Comparison of ENCODE assay signal across 17 cellular contexts in genomic region chr20:50215101-50215500, GRCh38. TPM values are rescaled to one million over a fixed set of nuclear protein-coding genes. Genes with fewer than 3 reads are reported as not detected.
A peak's percentile ranks its signal among the peaks of the same experiment; 100 is the strongest.
DNase-seq lines count a peak whose midpoint lies in the region; TF ChIP-seq lines count a peak whose summit lies in the region.
"Had no signal": no experiment of that assay in that cellular context is flagged by ENCODE, and none has a peak within 500 bp of the region (broad histone marks: within the 10 kb centered on the region; RNA-seq: fewer than 3 reads in every experiment).

No MANE protein-coding gene starts in this region.

- no peak for TF ChIP-seq POLR2A in uterus (IDR thresholded peaks at IDR 0.05)

- intact Hi-C loops in dendritic cell treated with granulocyte-macrophage colony-stimulating factor and Interleukin-4, amounts not matched to agents 40 ng/mL and 50 ng/mL, for 4 days (cut with micrococcal nuclease), result no loop called here
- intact Hi-C loops in uterus (cut with DNase I; ENCODE audit: low total_unique reads), result no loop called here

- no peak overlapping the region for H3K4me3 ChIP-seq in BLaER1
- H3K4me3 ChIP-seq in neural progenitor cell, result no peak overlapping the region
- H3K4me3 ChIP-seq in uterus, result no peak overlapping the region
- H3K4me3 ChIP-seq: vagina had no signal

- no peak for TF ChIP-seq CTCF in HFFc6 (IDR thresholded peaks at IDR 0.05)
- no peak for TF ChIP-seq CTCF in neural progenitor cell (IDR thresholded peaks at IDR 0.05)
- no peak for TF ChIP-seq CTCF in uterus (IDR thresholded peaks at IDR 0.05)

- no peaks in the 10 kb centered on the region for H4K20me1 ChIP-seq in BLaER1
- no peaks in the 10 kb centered on the region for H4K20me1 ChIP-seq in neural progenitor cell (ENCODE audit: low read depth)

- no peaks in the 10 kb centered on the region for H3F3A ChIP-seq in neural progenitor cell (ENCODE audit: low read depth)

- H3K27ac Mint-ChIP-seq in HFFc6 (no peak overlapping the region), neural progenitor cell (peak overlapping the region; percentile 77)
- peak overlapping the region; percentile 56 for H3K27ac Mint-ChIP-seq in dendritic cell treated with granulocyte-macrophage colony-stimulating factor and Interleukin-4, amounts not matched to agents 40 ng/mL and 50 ng/mL, for 4 days
- H3K27ac Mint-ChIP-seq: activated T-helper 17 cell treated with anti-CD3 and anti-CD28 coated beads, Interleukin-2, amount 50 U/mL, for 72 hours; B cell had no signal

- peaks cover 5% of the 10 kb centered on the region; the same call in 1 of the 2 replicates for H3K36me3 Mint-ChIP-seq in HFFc6 (ENCODE audit: low read depth)
- no peaks in the 10 kb centered on the region for H3K36me3 Mint-ChIP-seq in dendritic cell treated with granulocyte-macrophage colony-stimulating factor and Interleukin-4, amounts not matched to agents 40 ng/mL and 50 ng/mL, for 4 days (ENCODE audit: low read depth)
- no peaks in the 10 kb centered on the region for H3K36me3 Mint-ChIP-seq in neural progenitor cell

- peaks cover 10% of the 10 kb centered on the region for H3K27me3 Mint-ChIP-seq in HFFc6 (ENCODE audit: insufficient read depth)
- H3K27me3 Mint-ChIP-seq in dendritic cell treated with granulocyte-macrophage colony-stimulating factor and Interleukin-4, amounts not matched to agents 40 ng/mL and 50 ng/mL, for 4 days, result peaks cover 3% of the 10 kb centered on the region
- H3K27me3 Mint-ChIP-seq in neural progenitor cell (ENCODE audit: insufficient read depth, low read depth), result peaks cover 9% of the 10 kb centered on the region

- H3K9me3 Mint-ChIP-seq in HFFc6, result no peaks in the 10 kb centered on the region
- peaks cover 6% of the 10 kb centered on the region for H3K9me3 Mint-ChIP-seq in dendritic cell treated with granulocyte-macrophage colony-stimulating factor and Interleukin-4, amounts not matched to agents 40 ng/mL and 50 ng/mL, for 4 days
- H3K9me3 Mint-ChIP-seq in neural progenitor cell, result no peaks in the 10 kb centered on the region
- H3K9me3 Mint-ChIP-seq: activated T-helper 17 cell treated with anti-CD3 and anti-CD28 coated beads, Interleukin-2, amount 50 U/mL, for 72 hours had no signal

- no peaks in the 10 kb centered on the region for H3K36me3 ChIP-seq in BLaER1
- no peaks in the 10 kb centered on the region for H3K36me3 ChIP-seq in neural progenitor cell
- no peaks in the 10 kb centered on the region for H3K36me3 ChIP-seq in uterus
- H3K36me3 ChIP-seq: vagina had no signal

- H3K9ac ChIP-seq in BLaER1, result no peak overlapping the region
- H3K9ac ChIP-seq in neural progenitor cell, result no peak overlapping the region

- no peak overlapping the region for H2AFZ ChIP-seq in neural progenitor cell (replicated peaks)

- H3K4me1 ChIP-seq in BLaER1, result peaks cover 52% of the 10 kb centered on the region
- H3K4me1 ChIP-seq in neural progenitor cell, result peaks cover 17% of the 10 kb centered on the region
- H3K4me1 ChIP-seq in uterus, result no peaks in the 10 kb centered on the region

- H3K4me2 ChIP-seq in BLaER1 (0 out of 2 replicates have a peak overlapping the region, but pooled peaks have one; percentile 26), neural progenitor cell (no peak overlapping the region)

- H3K4me3 Mint-ChIP-seq in HFFc6 (no peak overlapping the region), neural progenitor cell (no peak overlapping the region)
- H3K4me3 Mint-ChIP-seq in dendritic cell treated with granulocyte-macrophage colony-stimulating factor and Interleukin-4, amounts not matched to agents 40 ng/mL and 50 ng/mL, for 4 days, result no peak overlapping the region
- H3K4me3 Mint-ChIP-seq: activated T-helper 17 cell treated with anti-CD3 and anti-CD28 coated beads, Interleukin-2, amount 50 U/mL, for 72 hours; B cell had no signal

- H3K79me2 ChIP-seq in neural progenitor cell (ENCODE audit: low read depth), result no peaks in the 10 kb centered on the region

- peaks cover 4% of the 10 kb centered on the region; the same call in 1 of the 2 replicates for H3K9me3 ChIP-seq in BLaER1
- H3K9me3 ChIP-seq in neural progenitor cell (ENCODE audit: low read depth), result no peaks in the 10 kb centered on the region
- H3K9me3 ChIP-seq in uterus, result no peaks in the 10 kb centered on the region
- H3K9me3 ChIP-seq: vagina had no signal

- no peaks in the 10 kb centered on the region for H3K27me3 ChIP-seq in BLaER1
- H3K27me3 ChIP-seq in neural progenitor cell, result no peaks in the 10 kb centered on the region
- H3K27me3 ChIP-seq in uterus, result no peaks in the 10 kb centered on the region
- H3K27me3 ChIP-seq: vagina had no signal

- DNase-seq in HFFc6 (peak; percentile 58), neural progenitor cell (ENCODE audit: low spot score) (no peak), NCI-H748 (lab: John Stamatoyannopoulos, UW; ENCODE audit: unreplicated experiment) (no peak), SW 1271 (lab: John Stamatoyannopoulos, UW) (no peak), uterus (no peak)
- DNase-seq in activated CD8-positive, alpha-beta memory T cell treated with anti-CD3 and anti-CD28 coated beads, Interleukin-2, amount 50 U/mL, for 4 hours, result no peak
- DNase-seq: activated CD8-positive, alpha-beta memory T cell treated with anti-CD3 and anti-CD28 coated beads for 24 hours; DMS 273 treated with DMSO at 0.1 percent for 48 hours; left colon; NCI-H1694; NCI-H510A treated with DMSO at 0.1 percent for 48 hours; stimulated activated naive CD8-positive, alpha-beta T cell treated with anti-CD3 and anti-CD28 coated beads, Interleukin-15, Interleukin-2, amounts not matched to agents 100 U/mL and 50 U/mL, for 24 hours had no signal

- H3K27ac ChIP-seq in BLaER1 (no peak overlapping the region), neural progenitor cell (no peak overlapping the region), uterus (no peak overlapping the region)
- H3K27ac ChIP-seq: vagina had no signal

- H3K4me1 Mint-ChIP-seq in HFFc6 (ENCODE audit: low read depth) (peaks cover 27% of the 10 kb centered on the region), neural progenitor cell (peaks cover 8% of the 10 kb centered on the region)
- peaks cover 62% of the 10 kb centered on the region for H3K4me1 Mint-ChIP-seq in dendritic cell treated with granulocyte-macrophage colony-stimulating factor and Interleukin-4, amounts not matched to agents 40 ng/mL and 50 ng/mL, for 4 days (ENCODE audit: low read depth)
- H3K4me1 Mint-ChIP-seq: activated T-helper 17 cell treated with anti-CD3 and anti-CD28 coated beads, Interleukin-2, amount 50 U/mL, for 72 hours; B cell had no signal

RNA-seq across cellular contexts. Expression of gene CEBPB, which starts 24.5 kb away (rescaled TPM):
- 10 to 100 TPM; 57.9 to 62.8 (median 59.8) TPM for total RNA-seq in HFFc6 (2021; fragmentation: NEBNext Ultra II Directional; extraction: Animal tissue kit (Norgen Biotek cat#: 25700))
- total RNA-seq in neural progenitor cell (ENCODE audit: low replicate concordance) (1.8 and 2.9 TPM in 2 replicates), uterus (100 to 1,000 TPM in 1 of 4 donors, 10 to 100 TPM in 3; 15.6 to 100 (median 59.9) TPM)
